In genomic region chr6:169854083-169854725, GRCh38 we compare ENCODE assay signal across 16 cellular contexts.
DNase-seq lines count a peak whose midpoint lies in the region; ATAC-seq and TF ChIP-seq lines count a peak whose summit lies in the region.
"Had no signal": no experiment of that assay in that cellular context is flagged by ENCODE, and none has a peak within 500 bp of the region (broad histone marks: within the 10 kb centered on the region; RNA-seq: fewer than 3 reads in every experiment).

No MANE protein-coding gene starts in this region.

- ATAC-seq in activated B cell treated with CpG ODN at 0.5 μM for 24 hours (ENCODE audit: low read depth) (no peak), GM21619 (IDR thresholded peaks at IDR 0.05; ENCODE audit: unreplicated experiment) (no peak), GM18867 (IDR thresholded peaks at IDR 0.05; ENCODE audit: unreplicated experiment) (no peak)

- TF ChIP-seq POLR2A in testis (IDR thresholded peaks at IDR 0.05), result no peak

- TF ChIP-seq CTCF in activated B cell treated with CpG ODN at 0.5 μM for 24 hours (IDR thresholded peaks at IDR 0.05), result no peak
- TF ChIP-seq CTCF in testis (IDR thresholded peaks at IDR 0.05), result no peak

- H3K9me3 ChIP-seq in testis, result no peaks in the 10 kb centered on the region
- H3K9me3 ChIP-seq: MG63 had no signal

- no peaks in the 10 kb centered on the region for H3K27me3 ChIP-seq in testis
- H3K27me3 ChIP-seq: MG63 had no signal

- no peak overlapping the region for H3K4me3 ChIP-seq in testis
- H3K4me3 ChIP-seq: MG63 had no signal

- H3K9me3 Mint-ChIP-seq in activated B cell treated with CpG ODN at 0.5 μM for 24 hours, result peaks cover 11% of the 10 kb centered on the region

- H3K27me3 Mint-ChIP-seq in activated B cell treated with CpG ODN at 0.5 μM for 24 hours, result no peaks in the 10 kb centered on the region
- H3K27me3 Mint-ChIP-seq: CD4-positive, alpha-beta memory T cell had no signal

- no peak overlapping the region for H3K27ac Mint-ChIP-seq in activated B cell treated with CpG ODN at 0.5 μM for 24 hours
- H3K27ac Mint-ChIP-seq: H9 had no signal

- H3K27ac ChIP-seq in testis, result no peak overlapping the region

- no peaks in the 10 kb centered on the region for H3K36me3 Mint-ChIP-seq in activated B cell treated with CpG ODN at 0.5 μM for 24 hours (ENCODE audit: low read depth)
- H3K36me3 Mint-ChIP-seq: CD4-positive, alpha-beta memory T cell had no signal

- POLR2A ChIA-PET in activated B cell treated with CpG ODN at 0.5 μM for 24 hours (lab: Charles Lee), result no interaction called here

- H3K4me1 Mint-ChIP-seq in activated B cell treated with CpG ODN at 0.5 μM for 24 hours, result no peaks in the 10 kb centered on the region
- H3K4me1 Mint-ChIP-seq: CD4-positive, alpha-beta memory T cell had no signal

- H3K36me3 ChIP-seq in testis (ENCODE audit: low read depth, missing control alignments), result no peaks in the 10 kb centered on the region
- H3K36me3 ChIP-seq: MG63 had no signal

- peak; percentile 1 for DNase-seq in AG20443 (ENCODE audit: low spot score)
- DNase-seq in activated B cell treated with CpG ODN at 0.5 μM for 24 hours, result peak; percentile 7
- peak; percentile 78 for DNase-seq in mesenteric fat pad (ENCODE audit: low spot score)
- DNase-seq in testis, result peak; percentile 8
- no peak for DNase-seq in NCI-H526 (lab: John Stamatoyannopoulos, UW)
- DNase-seq: ACHN; CD4-positive, alpha-beta memory T cell; DMS79; H9; MG63; NCI-H1092 treated with DMSO at 0.1 percent for 48 hours; NCI-H1694; NCI-H2227 treated with DMSO at 0.1 percent for 48 hours; NCI-H524 had no signal

- intact Hi-C loops in activated B cell treated with CpG ODN at 0.5 μM for 24 hours (cut with micrococcal nuclease) (no loop called here), testis (cut with DNase I; ENCODE audit: low total_unique reads) (no loop called here)

- CTCF ChIA-PET in activated B cell treated with CpG ODN at 0.5 μM for 24 hours (lab: Charles Lee), result no interaction called here

- 91 to 95% methylated on average over 12 of the region's 12 CpGs for whole genome bisulfite sequencing in testis, 2 donors

- no peak overlapping the region for H3K4me3 Mint-ChIP-seq in activated B cell treated with CpG ODN at 0.5 μM for 24 hours
- H3K4me3 Mint-ChIP-seq: CD4-positive, alpha-beta memory T cell; H9 had no signal

- H3K4me1 ChIP-seq in testis, result no peaks in the 10 kb centered on the region

Comparison
In these comparisons a context has a peak if more than half of its experiments do, and no peak if none do; other contexts are left out.
1. DNase-seq: peak in AG20443 (single experiment), activated B cell treated with CpG ODN at 0.5 μM for 24 hours (single experiment), mesenteric fat pad (single experiment) and testis (single experiment); none in NCI-H526 (0 of 2).